9 cellular contexts compared by ENCODE assay signal in the genomic region with DNA sequence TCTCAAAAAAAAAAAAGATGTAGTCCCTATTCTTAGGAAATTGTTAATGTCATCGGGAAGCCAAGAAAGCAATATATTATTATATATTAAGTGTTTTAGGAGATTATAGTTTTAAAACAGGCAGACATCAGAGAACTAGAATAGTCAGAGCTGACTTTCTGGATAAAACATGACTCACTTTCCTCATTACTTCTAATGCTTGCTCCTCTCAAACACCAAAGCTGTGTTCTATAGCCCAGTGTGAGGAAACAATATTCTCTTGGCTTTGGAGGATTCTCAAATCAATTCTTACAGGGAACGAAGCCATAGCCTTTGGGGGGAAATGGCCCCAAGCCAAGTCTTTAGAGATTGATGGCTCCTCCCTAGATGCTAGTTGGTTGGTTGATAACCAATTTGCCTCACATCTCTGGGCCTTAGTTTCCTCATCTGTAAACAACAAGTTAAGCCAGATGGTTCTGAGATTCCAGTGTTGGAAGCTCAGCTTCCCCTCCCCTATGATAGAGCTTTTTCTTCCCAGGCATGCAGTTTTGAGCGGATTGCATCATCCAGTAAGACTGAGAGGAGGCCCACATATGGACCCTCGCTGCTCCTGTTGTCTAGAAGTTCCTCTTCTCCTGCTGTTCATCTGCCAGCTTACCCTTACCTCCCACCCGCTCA. TPM values are rescaled to one million over a fixed set of nuclear protein-coding genes. Genes with fewer than 3 reads are reported as not detected.
DNase-seq lines count a peak whose midpoint lies in the region; ATAC-seq and TF ChIP-seq lines count a peak whose summit lies in the region.
"Had no signal": no experiment of that assay in that cellular context is flagged by ENCODE, and none has a peak within 500 bp of the region (broad histone marks: within the 10 kb centered on the region; RNA-seq: fewer than 3 reads in every experiment).

No MANE protein-coding gene starts in this region.

- WGBS in esophagus squamous epithelium, 2 donors, result 50 to 70% methylated on average over 5 of the region's 5 CpGs
- 75 to 85% (median 81%) methylated on average over 5 of the region's 5 CpGs for WGBS in psoas muscle, 3 donors

- H3K4me3 ChIP-seq in Peyer's patch (no peak overlapping the region), esophagus squamous epithelium (no peak overlapping the region), psoas muscle (no peak overlapping the region)

- TF ChIP-seq POLR2A in Peyer's patch (IDR thresholded peaks at IDR 0.05) (no peak), esophagus squamous epithelium (IDR thresholded peaks at IDR 0.05) (no peak)

- H3K27ac ChIP-seq in Peyer's patch, result peak overlapping the region; percentile 13 to 73 (median 49)
- H3K27ac ChIP-seq in esophagus squamous epithelium, result peak overlapping the region; percentile 68 to 89 (median 87)
- peak overlapping the region; percentile 30 for H3K27ac ChIP-seq in psoas muscle

- DNase-seq in ELR (ENCODE audit: low read depth) (peak; percentile 45), Peyer's patch (peak in 1 of 3 donors; percentile 61), esophagus squamous epithelium (lab: John Stamatoyannopoulos, UW) (no peak), psoas muscle (no peak), AML-193 (lab: John Stamatoyannopoulos, UW) (no peak), NCI-H1436 treated with DMSO at 0.1 percent for 48 hours (lab: John Stamatoyannopoulos, UW) (no peak), NCI-H748 treated with DMSO at 0.1 percent for 48 hours (lab: John Stamatoyannopoulos, UW) (no peak)
- DNase-seq: T-helper 9 cell had no signal

- no peaks in the 10 kb centered on the region for H3K27me3 ChIP-seq in Peyer's patch
- H3K27me3 ChIP-seq in esophagus squamous epithelium, result no peaks in the 10 kb centered on the region
- H3K27me3 ChIP-seq in psoas muscle (ENCODE audit: insufficient read depth in 3 of 3, low read length in 2 of 3), result no peaks in the 10 kb centered on the region

- H3K36me3 ChIP-seq in Peyer's patch (peaks cover 0 to 33% (median 0%) of the 10 kb centered on the region in 3 donors), esophagus squamous epithelium (peaks cover 0 to 56% (median 0%) of the 10 kb centered on the region in 3 donors), psoas muscle (ENCODE audit: insufficient read depth in 1 of 2, low read depth in 1 of 2) (peaks cover 0 to 37% of the 10 kb centered on the region in 2 donors)

- ATAC-seq in psoas muscle (peak in 3 of 4 donors; percentile 18 to 38 (median 32)), HG02840 (IDR thresholded peaks at IDR 0.05; ENCODE audit: low FRiP score, unreplicated experiment) (no peak)

- TF ChIP-seq CTCF in Peyer's patch (IDR thresholded peaks at IDR 0.05), result no peak
- no peak for TF ChIP-seq CTCF in esophagus squamous epithelium (IDR thresholded peaks at IDR 0.05)
- no peak for TF ChIP-seq CTCF in psoas muscle (IDR thresholded peaks at IDR 0.05)

- intact Hi-C loops in esophagus squamous epithelium (cut with DNase I) (no loop called here), psoas muscle (cut with DNase I) (no loop called here)

- H3K4me1 ChIP-seq in Peyer's patch, result peaks cover 0 to 7% (median 2%) of the 10 kb centered on the region in 4 donors
- H3K4me1 ChIP-seq in esophagus squamous epithelium, result peaks cover 16 to 88% (median 47%) of the 10 kb centered on the region in 3 donors
- H3K4me1 ChIP-seq in psoas muscle, result peaks cover 31% of the 10 kb centered on the region

- no peaks in the 10 kb centered on the region for H3K9me3 ChIP-seq in Peyer's patch
- no peaks in the 10 kb centered on the region for H3K9me3 ChIP-seq in esophagus squamous epithelium
- H3K9me3 ChIP-seq in psoas muscle, result no peaks in the 10 kb centered on the region

RNA-seq across cellular contexts. Expression of gene NMT1, which starts 12.4 kb away (rescaled TPM):
- total RNA-seq in Peyer's patch, result 100 to 1,000 TPM in 1 of 4 donors, 10 to 100 TPM in 3; 60.9 to 111 (median 77.1) TPM
- total RNA-seq in esophagus squamous epithelium, result 10 to 100 TPM; 54.6 to 66.2 (median 57.8) TPM
- total RNA-seq in psoas muscle, result 100 to 1,000 TPM in 2 of 4 donors, 10 to 100 TPM in 2; 73.3 to 164 (median 93.1) TPM
- polyA plus RNA-seq in psoas muscle, result 10 to 100 TPM; 58.0 to 79.7 (median 68.3) TPM

RNA-seq across cellular contexts. Expression of gene DCAKD, which starts 22.1 kb away (rescaled TPM):
- total RNA-seq in Peyer's patch (10 to 100 TPM; 12.6 to 78.4 (median 23.2) TPM), esophagus squamous epithelium (10 to 100 TPM; 23.8 to 44.1 (median 34.7) TPM), psoas muscle (10 to 100 TPM in 3 of 4 donors, 1 to 10 TPM in 1; 6.9 to 13.5 (median 11.0) TPM)
- polyA plus RNA-seq in psoas muscle, result 10 to 100 TPM in 1 of 3 donors, 1 to 10 TPM in 2; 6.4 to 14.2 (median 8.4) TPM

RNA-seq across cellular contexts. Expression of gene PLCD3, which starts 58.8 kb away (rescaled TPM):
- total RNA-seq in Peyer's patch, result 10 to 100 TPM; 11.6 to 44.4 (median 18.4) TPM
- total RNA-seq in esophagus squamous epithelium, result 100 to 1,000 TPM in 1 of 4 donors, 10 to 100 TPM in 3; 16.3 to 105 (median 20.5) TPM
- total RNA-seq in psoas muscle, result 100 to 1,000 TPM in 2 of 4 donors, 10 to 100 TPM in 2; 69.8 to 217 (median 122) TPM
- polyA plus RNA-seq in psoas muscle, result 100 to 1,000 TPM in 2 of 3 donors, 10 to 100 TPM in 1; 57.0 to 171 (median 170) TPM

Comparison
In these comparisons a context has a peak if more than half of its experiments do, and no peak if none do; other contexts are left out.
1. H3K27ac ChIP-seq: peak in every context shown above with its lines; median percentile 87 in esophagus squamous epithelium; 49 in Peyer's patch; 30 in psoas muscle.